Comparison of ENCODE assay signal across 14 cellular contexts in genomic region chr2:189874571-189875320, GRCh38.
A peak's percentile ranks its signal among the peaks of the same experiment; 100 is the strongest.
DNase-seq lines count a peak whose midpoint lies in the region; ATAC-seq and TF ChIP-seq lines count a peak whose summit lies in the region.
"Had no signal": no experiment of that assay in that cellular context is flagged by ENCODE, and none has a peak within 500 bp of the region (broad histone marks: within the 10 kb centered on the region; RNA-seq: fewer than 3 reads in every experiment).

No MANE protein-coding gene starts in this region.

- H3K9me3 Mint-ChIP-seq in activated CD4-positive, alpha-beta memory T cell treated with anti-CD3 and anti-CD28 coated beads, Interleukin-2, amount 10 ng/mL, durations not matched to agents 7 days and 5 days: no peaks in the 10 kb centered on the region
- H3K9me3 Mint-ChIP-seq in activated CD4-positive, alpha-beta memory T cell treated with anti-CD3 and anti-CD28 coated beads for 36 hours: no peaks in the 10 kb centered on the region
- H3K9me3 Mint-ChIP-seq in activated T-helper 2 cell treated with anti-CD3 and anti-CD28 coated beads, Interferon-gamma antibody, Interleukin-2, Interleukin-4, amounts not matched to agents 10 μg/mL and 5 μg/mL and 100 μg/mL, durations not matched to agents 14 hours and 24 hours and 36 hours: peaks cover 11% of the 10 kb centered on the region
- H3K9me3 Mint-ChIP-seq in stimulated activated effector memory CD8-positive, alpha-beta T cell treated with anti-CD3 and anti-CD28 coated beads, Interleukin-12 subunit alpha, Interleukin-12 subunit beta, amount 100 ng/mL, for 72 hours: no peaks in the 10 kb centered on the region

- H3K4me3 ChIP-seq in coronary artery: no peak overlapping the region
- H3K4me3 ChIP-seq: A549, heart right ventricle, pancreas had no signal

- peaks cover 12% of the 10 kb centered on the region for H3K4me1 Mint-ChIP-seq in activated CD4-positive, alpha-beta memory T cell treated with anti-CD3 and anti-CD28 coated beads, Interleukin-2, amount 10 ng/mL, durations not matched to agents 7 days and 5 days
- H3K4me1 Mint-ChIP-seq in activated CD4-positive, alpha-beta memory T cell treated with anti-CD3 and anti-CD28 coated beads for 36 hours (ENCODE audit: low read depth): peaks cover 8% of the 10 kb centered on the region
- H3K4me1 Mint-ChIP-seq in activated T-helper 2 cell treated with anti-CD3 and anti-CD28 coated beads, Interferon-gamma antibody, Interleukin-2, Interleukin-4, amounts not matched to agents 10 μg/mL and 5 μg/mL and 100 μg/mL, durations not matched to agents 14 hours and 24 hours and 36 hours (ENCODE audit: low read depth): peaks cover 13% of the 10 kb centered on the region
- peaks cover 14% of the 10 kb centered on the region for H3K4me1 Mint-ChIP-seq in stimulated activated effector memory CD8-positive, alpha-beta T cell treated with anti-CD3 and anti-CD28 coated beads, Interleukin-12 subunit alpha, Interleukin-12 subunit beta, amount 100 ng/mL, for 72 hours

- DNase-seq in activated CD4-positive, alpha-beta memory T cell treated with anti-CD3 and anti-CD28 coated beads, Interleukin-2, amount 10 ng/mL, durations not matched to agents 7 days and 5 days: no peak
- no peak for DNase-seq in activated CD4-positive, alpha-beta memory T cell treated with anti-CD3 and anti-CD28 coated beads for 36 hours
- no peak for DNase-seq in activated T-helper 2 cell treated with anti-CD3 and anti-CD28 coated beads, Interferon-gamma antibody, Interleukin-2, Interleukin-4, amounts not matched to agents 10 μg/mL and 5 μg/mL and 100 μg/mL, durations not matched to agents 14 hours and 24 hours and 36 hours (ENCODE audit: low spot score)
- no peak for DNase-seq in stimulated activated effector memory CD8-positive, alpha-beta T cell treated with anti-CD3 and anti-CD28 coated beads, Interleukin-12 subunit alpha, Interleukin-12 subunit beta, amount 100 ng/mL, for 72 hours (ENCODE audit: low spot score in 2 of 2)
- DNase-seq in DMS 273 treated with DMSO at 0.1 percent for 48 hours (lab: John Stamatoyannopoulos, UW): no peak
- no peak for DNase-seq in coronary artery (ENCODE audit: low spot score)
- DNase-seq in NCI-H1105 (lab: John Stamatoyannopoulos, UW): no peak
- DNase-seq: activated CD4-positive, CD25-positive, alpha-beta regulatory T cell treated with anti-CD3 and anti-CD28 coated beads, Interleukin-2, amount 50 U/mL, for 72 hours; heart right ventricle; MM.1S; pancreas; SHP77 treated with DMSO at 0.1 percent for 48 hours had no signal

- POLR2A ChIA-PET in activated CD4-positive, alpha-beta memory T cell treated with anti-CD3 and anti-CD28 coated beads, Interleukin-2, amount 10 ng/mL, durations not matched to agents 7 days and 5 days (lab: Charles Lee): no interaction called here
- POLR2A ChIA-PET in activated CD4-positive, alpha-beta memory T cell treated with anti-CD3 and anti-CD28 coated beads for 36 hours (lab: Charles Lee): no interaction called here

- H3K27ac Mint-ChIP-seq in activated CD4-positive, alpha-beta memory T cell treated with anti-CD3 and anti-CD28 coated beads, Interleukin-2, amount 10 ng/mL, durations not matched to agents 7 days and 5 days: peak overlapping the region; percentile 11
- H3K27ac Mint-ChIP-seq in activated CD4-positive, alpha-beta memory T cell treated with anti-CD3 and anti-CD28 coated beads for 36 hours: no peak overlapping the region
- H3K27ac Mint-ChIP-seq in activated T-helper 2 cell treated with anti-CD3 and anti-CD28 coated beads, Interferon-gamma antibody, Interleukin-2, Interleukin-4, amounts not matched to agents 10 μg/mL and 5 μg/mL and 100 μg/mL, durations not matched to agents 14 hours and 24 hours and 36 hours: peak overlapping the region; percentile 19
- H3K27ac Mint-ChIP-seq in stimulated activated effector memory CD8-positive, alpha-beta T cell treated with anti-CD3 and anti-CD28 coated beads, Interleukin-12 subunit alpha, Interleukin-12 subunit beta, amount 100 ng/mL, for 72 hours: peak overlapping the region; percentile 26

- TF ChIP-seq CTCF in coronary artery (IDR thresholded peaks at IDR 0.05): no peak

- no peak overlapping the region for H3K4me3 Mint-ChIP-seq in activated CD4-positive, alpha-beta memory T cell treated with anti-CD3 and anti-CD28 coated beads, Interleukin-2, amount 10 ng/mL, durations not matched to agents 7 days and 5 days
- no peak overlapping the region for H3K4me3 Mint-ChIP-seq in activated CD4-positive, alpha-beta memory T cell treated with anti-CD3 and anti-CD28 coated beads for 36 hours
- H3K4me3 Mint-ChIP-seq in activated T-helper 2 cell treated with anti-CD3 and anti-CD28 coated beads, Interferon-gamma antibody, Interleukin-2, Interleukin-4, amounts not matched to agents 10 μg/mL and 5 μg/mL and 100 μg/mL, durations not matched to agents 14 hours and 24 hours and 36 hours (ENCODE audit: low read depth): no peak overlapping the region
- no peak overlapping the region for H3K4me3 Mint-ChIP-seq in stimulated activated effector memory CD8-positive, alpha-beta T cell treated with anti-CD3 and anti-CD28 coated beads, Interleukin-12 subunit alpha, Interleukin-12 subunit beta, amount 100 ng/mL, for 72 hours

- ATAC-seq in HG03378 (IDR thresholded peaks at IDR 0.05; ENCODE audit: unreplicated experiment): peak; percentile 82
- ATAC-seq in stimulated activated effector memory CD8-positive, alpha-beta T cell treated with anti-CD3 and anti-CD28 coated beads, Interleukin-12 subunit alpha, Interleukin-12 subunit beta, amount 100 ng/mL, for 72 hours: no peak
- ATAC-seq: A549, heart right ventricle, pancreas had no signal

- CTCF ChIA-PET in activated CD4-positive, alpha-beta memory T cell treated with anti-CD3 and anti-CD28 coated beads, Interleukin-2, amount 10 ng/mL, durations not matched to agents 7 days and 5 days (lab: Charles Lee): no interaction called here
- CTCF ChIA-PET in activated CD4-positive, alpha-beta memory T cell treated with anti-CD3 and anti-CD28 coated beads for 36 hours (lab: Charles Lee): no interaction called here

- no peaks in the 10 kb centered on the region for H3K27me3 Mint-ChIP-seq in activated CD4-positive, alpha-beta memory T cell treated with anti-CD3 and anti-CD28 coated beads, Interleukin-2, amount 10 ng/mL, durations not matched to agents 7 days and 5 days
- no peaks in the 10 kb centered on the region for H3K27me3 Mint-ChIP-seq in activated CD4-positive, alpha-beta memory T cell treated with anti-CD3 and anti-CD28 coated beads for 36 hours
- no peaks in the 10 kb centered on the region for H3K27me3 Mint-ChIP-seq in activated T-helper 2 cell treated with anti-CD3 and anti-CD28 coated beads, Interferon-gamma antibody, Interleukin-2, Interleukin-4, amounts not matched to agents 10 μg/mL and 5 μg/mL and 100 μg/mL, durations not matched to agents 14 hours and 24 hours and 36 hours (ENCODE audit: low read depth)

- intact Hi-C loops in activated CD4-positive, alpha-beta memory T cell treated with anti-CD3 and anti-CD28 coated beads for 36 hours (cut with micrococcal nuclease): loop anchor here (10.0 kb wide), 1 partner anchor 140 kb away; no protein-coding TSS in a partner anchor
- intact Hi-C loops in activated T-helper 2 cell treated with anti-CD3 and anti-CD28 coated beads, Interferon-gamma antibody, Interleukin-2, Interleukin-4, amounts not matched to agents 10 μg/mL and 5 μg/mL and 100 μg/mL, durations not matched to agents 14 hours and 24 hours and 36 hours (cut with micrococcal nuclease): no loop called here

- H3K36me3 Mint-ChIP-seq in activated CD4-positive, alpha-beta memory T cell treated with anti-CD3 and anti-CD28 coated beads, Interleukin-2, amount 10 ng/mL, durations not matched to agents 7 days and 5 days (ENCODE audit: low read depth): peaks cover 51% of the 10 kb centered on the region
- peaks cover 39% of the 10 kb centered on the region for H3K36me3 Mint-ChIP-seq in activated CD4-positive, alpha-beta memory T cell treated with anti-CD3 and anti-CD28 coated beads for 36 hours
- peaks cover 62% of the 10 kb centered on the region for H3K36me3 Mint-ChIP-seq in activated T-helper 2 cell treated with anti-CD3 and anti-CD28 coated beads, Interferon-gamma antibody, Interleukin-2, Interleukin-4, amounts not matched to agents 10 μg/mL and 5 μg/mL and 100 μg/mL, durations not matched to agents 14 hours and 24 hours and 36 hours (ENCODE audit: low read depth)
- H3K36me3 Mint-ChIP-seq in stimulated activated effector memory CD8-positive, alpha-beta T cell treated with anti-CD3 and anti-CD28 coated beads, Interleukin-12 subunit alpha, Interleukin-12 subunit beta, amount 100 ng/mL, for 72 hours: peaks cover 31% of the 10 kb centered on the region

- no peak overlapping the region for H3K27ac ChIP-seq in coronary artery
- H3K27ac ChIP-seq: A549, heart right ventricle, pancreas had no signal
